Comparison of ENCODE assay signal across 20 cellular contexts in the genomic region with DNA sequence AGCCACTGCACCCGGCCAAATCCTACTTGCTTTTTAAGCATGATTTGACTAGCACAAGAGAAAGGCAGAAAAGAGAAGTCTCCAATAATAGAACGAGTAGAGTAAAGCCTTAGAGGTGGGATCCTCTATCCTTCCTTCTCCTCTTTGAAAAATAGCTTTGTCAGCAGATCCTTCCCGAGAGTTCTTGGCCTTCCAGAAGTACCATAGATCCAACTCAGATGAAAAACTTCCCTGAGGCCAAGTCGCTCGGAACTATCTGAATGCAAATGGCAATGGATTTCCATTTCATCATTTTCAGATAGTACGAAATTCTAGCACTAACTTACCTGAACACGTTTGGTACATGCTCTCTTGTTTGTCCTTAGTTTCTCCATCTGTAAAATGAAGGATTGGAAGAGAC. TPM values are rescaled to one million over a fixed set of nuclear protein-coding genes. Genes with fewer than 3 reads are reported as not detected.
"Had no signal": no experiment of that assay in that cellular context is flagged by ENCODE, and none has a peak within 500 bp of the region (broad histone marks: within the 10 kb centered on the region; RNA-seq: fewer than 3 reads in every experiment).

No MANE protein-coding gene starts in this region.

- FAIRE-seq: pancreas, small intestine had no signal

- H3K36me3 ChIP-seq: left ventricle myocardium inferior, pancreas, prostate gland, sigmoid colon, spleen, suprapubic skin, thoracic aorta, tibial artery, uterus had no signal

- ATAC-seq: naive thymus-derived CD8-positive, alpha-beta T cell; pancreas; right cardiac atrium; stimulated activated effector memory CD8-positive, alpha-beta T cell treated with anti-CD3 and anti-CD28 coated beads, Interleukin-12 subunit alpha, Interleukin-12 subunit beta, amount 100 ng/mL, for 72 hours had no signal

- H3K27ac ChIP-seq: hepatocyte, left ventricle myocardium inferior, pancreas, prostate gland, sigmoid colon, spleen, suprapubic skin, thoracic aorta, tibial artery, uterus had no signal

- H3K27me3 ChIP-seq: hepatocyte, pancreas, sigmoid colon, suprapubic skin, tibial artery, uterus had no signal

- H3K4me2 ChIP-seq: hepatocyte had no signal

- DNase-seq: islet precursor cell; left ventricle myocardium inferior; naive thymus-derived CD8-positive, alpha-beta T cell; nucleus accumbens; pancreas; posterior cingulate gyrus; retina; right cardiac atrium; sigmoid colon; small intestine; spleen; stimulated activated CD4-positive, alpha-beta T cell treated with anti-CD3 and anti-CD28 coated beads, Interleukin-4, amount 100 ng/mL, for 24 hours; stimulated activated naive CD4-positive, alpha-beta T cell; tibial artery; uterus had no signal

- H3K4me1 ChIP-seq: pancreas, prostate gland, spleen, uterus had no signal

- H3K4me3 ChIP-seq: hepatocyte, left ventricle myocardium inferior, pancreas, prostate gland, sigmoid colon, spleen, suprapubic skin, thoracic aorta, tibial artery, uterus had no signal

- H3K9me3 ChIP-seq: left ventricle myocardium inferior, pancreas, prostate gland, sigmoid colon, spleen, suprapubic skin, thoracic aorta, tibial artery, uterus had no signal

- H3K79me2 ChIP-seq: hepatocyte had no signal

- H2AFZ ChIP-seq: hepatocyte had no signal

RNA-seq across cellular contexts. Expression of a gene that starts 52.0 kb away (rescaled TPM):
- total RNA-seq: naive thymus-derived CD8-positive, alpha-beta T cell had no signal
- polyA plus RNA-seq: naive thymus-derived CD8-positive, alpha-beta T cell had no signal
